ENCODE assay signal across 35 cellular contexts in genomic region chr11:12917830-12918229, GRCh38.
"Had no signal": no experiment of that assay in that cellular context is flagged by ENCODE, and none has a peak within 500 bp of the region (broad histone marks: within the 10 kb centered on the region; RNA-seq: fewer than 3 reads in every experiment).

No MANE protein-coding gene starts in this region.

- H3K27me3 ChIP-seq: MG63 had no signal

- H3K9me3 ChIP-seq: MG63 had no signal

- DNase-seq: Kasumi-1, MG63, MM.1S, MV-4-11, NCI-H1048, NCI-H1092, NCI-H1092 treated with DMSO at 0.1 percent for 48 hours, NCI-H1105, NCI-H1105 treated with DMSO at 0.1 percent for 48 hours, NCI-H1417, NCI-H1417 treated with DMSO at 0.1 percent for 48 hours, NCI-H1436, NCI-H1436 treated with DMSO at 0.1 percent for 48 hours, NCI-H146, NCI-H1694, NCI-H1694 treated with DMSO at 0.1 percent for 48 hours, NCI-H187, NCI-H187 treated with DMSO at 0.1 percent for 48 hours, NCI-H1930, NCI-H2029, NCI-H2029 treated with DMSO at 0.1 percent for 48 hours, NCI-H2081, NCI-H2081 treated with DMSO at 0.1 percent for 48 hours, NCI-H2107, NCI-H2171, NCI-H2171 treated with DMSO at 0.1 percent for 48 hours, NCI-H2227 treated with DMSO at 0.1 percent for 48 hours, NCI-H226, NCI-H345, NCI-H446, NCI-H446 treated with DMSO at 0.1 percent for 48 hours, NCI-H510A, NCI-H510A treated with DMSO at 0.1 percent for 48 hours, NCI-H524, NCI-H524 treated with DMSO at 0.1 percent for 48 hours had no signal

- H3K4me3 ChIP-seq: MG63 had no signal
